ENCODE assay signal across 26 cellular contexts in the genomic region with DNA sequence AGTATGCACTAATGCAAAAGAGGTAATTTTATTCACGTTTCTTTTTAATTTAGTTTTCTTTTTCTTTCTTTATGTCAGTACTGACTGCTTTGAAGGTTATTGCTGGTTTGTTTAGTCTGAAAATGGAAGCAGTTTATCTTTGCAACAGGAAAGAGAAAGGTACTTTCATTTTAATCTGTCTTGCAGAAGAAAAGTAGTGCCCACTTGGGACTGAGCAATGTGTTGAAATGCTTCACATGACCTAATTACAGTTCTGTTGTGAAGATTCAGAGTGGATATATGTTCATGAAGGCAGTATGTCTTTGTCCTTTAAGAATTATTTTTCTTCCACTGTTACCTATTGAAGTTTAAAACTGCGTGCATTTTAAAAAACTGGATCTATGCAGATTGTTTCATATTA.
DNase-seq lines count a peak whose midpoint lies in the region; ATAC-seq and TF ChIP-seq lines count a peak whose summit lies in the region.
"Had no signal": no experiment of that assay in that cellular context is flagged by ENCODE, and none has a peak within 500 bp of the region (broad histone marks: within the 10 kb centered on the region; RNA-seq: fewer than 3 reads in every experiment).

No MANE protein-coding gene starts in this region.

- H3K9me2 ChIP-seq in MM.1S (replicated peaks; ENCODE audit: insufficient read depth, low read length), result no peaks in the 10 kb centered on the region

- 84% methylated on average over 2 of the region's 2 CpGs for WGBS in right cardiac atrium

- H3K36me3 ChIP-seq in cardiac muscle cell, result peaks cover 5% of the 10 kb centered on the region
- no peaks in the 10 kb centered on the region for H3K36me3 ChIP-seq in MM.1S (replicated peaks; ENCODE audit: insufficient read depth, low read length)
- H3K36me3 ChIP-seq: uterus had no signal

- TF ChIP-seq CTCF in cardiac muscle cell (IDR thresholded peaks at IDR 0.05; ENCODE audit: low read depth, low read length) (no peak), MM.1S (IDR thresholded peaks at IDR 0.05; ENCODE audit: low read length) (no peak), fibroblast of mammary gland (conservative IDR thresholded peaks at IDR 0.05; ENCODE audit: control insufficient read depth, insufficient read depth, low read depth, low read length) (no peak)

- H2AFZ ChIP-seq in MM.1S (ENCODE audit: low read length), result no peak overlapping the region
- H2AFZ ChIP-seq: parathyroid adenoma had no signal

- H3K4me1 ChIP-seq in cardiac muscle cell (ENCODE audit: low read depth) (peaks cover 18% of the 10 kb centered on the region), right cardiac atrium (ENCODE audit: control insufficient read depth, insufficient read depth, low read length) (peaks cover 4% of the 10 kb centered on the region), MM.1S (ENCODE audit: low read length) (peaks cover 18% of the 10 kb centered on the region)
- H3K4me1 ChIP-seq: parathyroid adenoma, uterus had no signal

- H3K4me3 ChIP-seq in cardiac muscle cell, result no peak overlapping the region
- H3K4me3 ChIP-seq in right cardiac atrium (ENCODE audit: low read length), result no peak overlapping the region
- peak overlapping the region; percentile 5; the same call in 1 of the 2 replicates for H3K4me3 ChIP-seq in MM.1S (ENCODE audit: low read length)
- no peak overlapping the region for H3K4me3 ChIP-seq in fibroblast of mammary gland (ENCODE audit: control insufficient read depth, low read depth, low read length)
- H3K4me3 ChIP-seq: sigmoid colon, uterus had no signal

- peak overlapping the region; percentile 44; the same call in 1 of the 2 replicates for H3K4me2 ChIP-seq in MM.1S (ENCODE audit: low read depth, low read length)

- no peak for ATAC-seq in right cardiac atrium
- ATAC-seq in activated CD4-positive, CD25-positive, alpha-beta regulatory T cell treated with anti-CD3 and anti-CD28 coated beads, Interleukin-2, amount 50 U/mL, for 24 hours, result no peak
- ATAC-seq: activated CD4-positive, alpha-beta T cell treated with anti-CD3 and anti-CD28 coated beads for 36 hours; activated CD8-positive, alpha-beta memory T cell treated with anti-CD3 and anti-CD28 coated beads, Interleukin-2, amount 10 ng/mL, durations not matched to agents 7 days and 5 days; HepG2; left colon had no signal

- H3K9ac ChIP-seq in MM.1S (ENCODE audit: low read length), result no peak overlapping the region
- H3K9ac ChIP-seq: parathyroid adenoma had no signal

- DNase-seq in cardiac muscle cell (ENCODE audit: low read depth in 1 of 2, low spot score in 1 of 2) (peak; percentile 6 to 57), right cardiac atrium (no peak), MM.1S (peak; percentile 46), fibroblast of mammary gland (ENCODE audit: low read depth) (peak; percentile 32), stromal cell of bone marrow (ENCODE audit: low read depth) (peak; percentile 13), NCI-H748 treated with DMSO at 0.1 percent for 48 hours (lab: John Stamatoyannopoulos, UW) (no peak), occipital lobe (lab: John Stamatoyannopoulos, UW) (no peak)
- DNase-seq: activated CD4-positive, alpha-beta T cell treated with anti-CD3 and anti-CD28 coated beads for 36 hours; activated CD8-positive, alpha-beta memory T cell treated with anti-CD3 and anti-CD28 coated beads, Interleukin-2, amount 10 ng/mL, durations not matched to agents 7 days and 5 days; effector CD8-positive, alpha-beta T cell; EL; glutamatergic neuron; HCEC 1CT; left colon; midbrain; NCI-H1436 treated with DMSO at 0.1 percent for 48 hours; NCI-H2171 treated with DMSO at 0.1 percent for 48 hours; NCI-H526; sigmoid colon; substantia nigra; SW 1271; uterus had no signal

- no peaks in the 10 kb centered on the region for H3F3A ChIP-seq in MM.1S (ENCODE audit: insufficient read depth, low read length)

- H3K27ac ChIP-seq in cardiac muscle cell, result peak overlapping the region; percentile 71
- no peak overlapping the region for H3K27ac ChIP-seq in right cardiac atrium (ENCODE audit: low read length)
- no peak overlapping the region for H3K27ac ChIP-seq in MM.1S (ENCODE audit: low read length)
- H3K27ac ChIP-seq: HL-60, parathyroid adenoma, sigmoid colon, uterus had no signal

- no peaks in the 10 kb centered on the region for H4K20me1 ChIP-seq in MM.1S (ENCODE audit: insufficient read depth, low read length)

- H3K79me2 ChIP-seq in MM.1S (ENCODE audit: low read length), result no peaks in the 10 kb centered on the region
- H3K79me2 ChIP-seq: parathyroid adenoma had no signal

- H3K27me3 ChIP-seq in cardiac muscle cell (no peaks in the 10 kb centered on the region), right cardiac atrium (ENCODE audit: control insufficient read depth, insufficient read depth) (no peaks in the 10 kb centered on the region), MM.1S (replicated peaks; ENCODE audit: insufficient read depth, low read length) (no peaks in the 10 kb centered on the region)
- H3K27me3 ChIP-seq: sigmoid colon, uterus had no signal

- intact Hi-C loops in right cardiac atrium (cut with DNase I), result no loop called here

- H3K9me3 ChIP-seq in cardiac muscle cell (ENCODE audit: low read depth) (no peaks in the 10 kb centered on the region), right cardiac atrium (ENCODE audit: control insufficient read depth, low read length) (no peaks in the 10 kb centered on the region), MM.1S (replicated peaks; ENCODE audit: insufficient read depth, low read length) (no peaks in the 10 kb centered on the region)
- H3K9me3 ChIP-seq: sigmoid colon, uterus had no signal

Comparison
In these comparisons a context has a peak if more than half of its experiments do, and no peak if none do; other contexts are left out.
1. DNase-seq: peak in cardiac muscle cell (2 of 2), MM.1S (single experiment), fibroblast of mammary gland (single experiment) and stromal cell of bone marrow (single experiment); none in right cardiac atrium (0 of 3), NCI-H748 treated with DMSO at 0.1 percent for 48 hours (single experiment) and occipital lobe (single experiment).